ENCODE assay signal across 1 cellular context in the genomic region with DNA sequence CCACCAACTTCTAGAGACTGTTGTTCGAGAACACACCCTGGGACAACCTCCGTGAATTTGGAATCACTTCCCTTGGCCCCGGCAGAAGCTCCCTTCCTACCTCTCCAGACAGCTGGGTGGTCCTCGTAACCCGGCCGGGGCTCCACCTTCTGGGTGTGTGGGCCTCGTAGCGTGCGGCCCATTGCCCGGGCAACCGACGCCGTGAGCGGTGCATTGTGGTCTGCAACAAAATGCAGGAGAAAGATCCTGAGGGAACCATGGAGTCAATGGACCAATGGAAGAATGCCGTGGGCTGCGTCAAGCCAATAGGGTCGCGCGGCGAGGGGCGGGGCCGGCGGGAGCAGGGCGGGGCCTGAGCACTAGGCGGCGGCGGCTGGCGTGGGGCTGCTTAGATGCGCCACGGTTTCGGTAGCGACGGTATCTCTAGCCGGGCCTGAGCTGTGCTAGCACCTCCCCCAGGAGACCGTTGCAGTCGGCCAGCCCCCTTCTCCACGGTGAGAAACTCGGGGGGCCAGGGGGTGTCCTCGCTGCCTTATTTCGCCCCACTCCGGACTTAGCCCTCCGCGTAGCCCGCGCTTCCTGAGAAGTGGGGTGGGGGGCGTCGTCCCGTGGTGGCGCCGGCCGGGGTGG.
TF ChIP-seq lines count a peak whose summit lies in the region.

A gene (plus strand): TSS at position 391 of the 630 bp plus-strand sequence. CDS start 309 bp downstream, outside the sequence.

TF ChIP-seq in WTC11, 78 proteins besides CTCF, POLR2A, EP300 and RAD21 (continued from another document):
- TF ChIP-seq, protein P1, sequence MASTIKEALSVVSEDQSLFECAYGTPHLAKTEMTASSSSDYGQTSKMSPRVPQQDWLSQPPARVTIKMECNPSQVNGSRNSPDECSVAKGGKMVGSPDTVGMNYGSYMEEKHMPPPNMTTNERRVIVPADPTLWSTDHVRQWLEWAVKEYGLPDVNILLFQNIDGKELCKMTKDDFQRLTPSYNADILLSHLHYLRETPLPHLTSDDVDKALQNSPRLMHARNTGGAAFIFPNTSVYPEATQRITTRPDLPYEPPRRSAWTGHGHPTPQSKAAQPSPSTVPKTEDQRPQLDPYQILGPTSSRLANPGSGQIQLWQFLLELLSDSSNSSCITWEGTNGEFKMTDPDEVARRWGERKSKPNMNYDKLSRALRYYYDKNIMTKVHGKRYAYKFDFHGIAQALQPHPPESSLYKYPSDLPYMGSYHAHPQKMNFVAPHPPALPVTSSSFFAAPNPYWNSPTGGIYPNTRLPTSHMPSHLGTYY (CRISPR knock-in tag; IDR thresholded peaks at IDR 0.05): no peak
- TF ChIP-seq SP1 (CRISPR knock-in tag; conservative IDR thresholded peaks at IDR 0.05) (peak; percentile 96), ZNF232 (CRISPR knock-in tag; IDR thresholded peaks at IDR 0.05) (peak; percentile 86; the same call in 1 of the 2 replicates), IRF2 (CRISPR knock-in tag; IDR thresholded peaks at IDR 0.05; ENCODE audit: borderline replicate concordance, low read depth) (no peak), FOXK1 (CRISPR knock-in tag; IDR thresholded peaks at IDR 0.05) (peak; percentile 70; the same call in 1 of the 2 replicates), GABPB1 (CRISPR knock-in tag; IDR thresholded peaks at IDR 0.05) (peak; percentile 50; the same call in 1 of the 2 replicates), ESRRA (CRISPR knock-in tag; IDR thresholded peaks at IDR 0.05; ENCODE audit: borderline replicate concordance) (0 out of 2 replicates have a peak, but pooled peaks have one; percentile 22), ETV6 (CRISPR knock-in tag; IDR thresholded peaks at IDR 0.05) (peak; percentile 92), FOXP1 (CRISPR knock-in tag; IDR thresholded peaks at IDR 0.05; ENCODE audit: borderline replicate concordance) (peak; percentile 83), JAZF1 (CRISPR knock-in tag; IDR thresholded peaks at IDR 0.05) (no peak), TEAD4 (CRISPR knock-in tag; IDR thresholded peaks at IDR 0.05) (0 out of 2 replicates have a peak, but pooled peaks have one; percentile 39)
- TF ChIP-seq, protein P2, sequence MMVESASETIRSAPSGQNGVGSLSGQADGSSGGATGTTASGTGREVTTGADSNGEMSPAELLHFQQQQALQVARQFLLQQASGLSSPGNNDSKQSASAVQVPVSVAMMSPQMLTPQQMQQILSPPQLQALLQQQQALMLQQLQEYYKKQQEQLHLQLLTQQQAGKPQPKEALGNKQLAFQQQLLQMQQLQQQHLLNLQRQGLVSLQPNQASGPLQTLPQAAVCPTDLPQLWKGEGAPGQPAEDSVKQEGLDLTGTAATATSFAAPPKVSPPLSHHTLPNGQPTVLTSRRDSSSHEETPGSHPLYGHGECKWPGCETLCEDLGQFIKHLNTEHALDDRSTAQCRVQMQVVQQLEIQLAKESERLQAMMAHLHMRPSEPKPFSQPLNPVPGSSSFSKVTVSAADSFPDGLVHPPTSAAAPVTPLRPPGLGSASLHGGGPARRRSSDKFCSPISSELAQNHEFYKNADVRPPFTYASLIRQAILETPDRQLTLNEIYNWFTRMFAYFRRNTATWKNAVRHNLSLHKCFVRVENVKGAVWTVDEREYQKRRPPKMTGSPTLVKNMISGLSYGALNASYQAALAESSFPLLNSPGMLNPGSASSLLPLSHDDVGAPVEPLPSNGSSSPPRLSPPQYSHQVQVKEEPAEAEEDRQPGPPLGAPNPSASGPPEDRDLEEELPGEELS (CRISPR knock-in tag; IDR thresholded peaks at IDR 0.05): 0 out of 2 replicates have a peak, but pooled peaks have one; percentile 90
- TF ChIP-seq, protein P3, sequence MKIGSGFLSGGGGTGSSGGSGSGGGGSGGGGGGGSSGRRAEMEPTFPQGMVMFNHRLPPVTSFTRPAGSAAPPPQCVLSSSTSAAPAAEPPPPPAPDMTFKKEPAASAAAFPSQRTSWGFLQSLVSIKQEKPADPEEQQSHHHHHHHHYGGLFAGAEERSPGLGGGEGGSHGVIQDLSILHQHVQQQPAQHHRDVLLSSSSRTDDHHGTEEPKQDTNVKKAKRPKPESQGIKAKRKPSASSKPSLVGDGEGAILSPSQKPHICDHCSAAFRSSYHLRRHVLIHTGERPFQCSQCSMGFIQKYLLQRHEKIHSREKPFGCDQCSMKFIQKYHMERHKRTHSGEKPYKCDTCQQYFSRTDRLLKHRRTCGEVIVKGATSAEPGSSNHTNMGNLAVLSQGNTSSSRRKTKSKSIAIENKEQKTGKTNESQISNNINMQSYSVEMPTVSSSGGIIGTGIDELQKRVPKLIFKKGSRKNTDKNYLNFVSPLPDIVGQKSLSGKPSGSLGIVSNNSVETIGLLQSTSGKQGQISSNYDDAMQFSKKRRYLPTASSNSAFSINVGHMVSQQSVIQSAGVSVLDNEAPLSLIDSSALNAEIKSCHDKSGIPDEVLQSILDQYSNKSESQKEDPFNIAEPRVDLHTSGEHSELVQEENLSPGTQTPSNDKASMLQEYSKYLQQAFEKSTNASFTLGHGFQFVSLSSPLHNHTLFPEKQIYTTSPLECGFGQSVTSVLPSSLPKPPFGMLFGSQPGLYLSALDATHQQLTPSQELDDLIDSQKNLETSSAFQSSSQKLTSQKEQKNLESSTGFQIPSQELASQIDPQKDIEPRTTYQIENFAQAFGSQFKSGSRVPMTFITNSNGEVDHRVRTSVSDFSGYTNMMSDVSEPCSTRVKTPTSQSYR (CRISPR knock-in tag; IDR thresholded peaks at IDR 0.05): no peak
- TF ChIP-seq, protein P4, sequence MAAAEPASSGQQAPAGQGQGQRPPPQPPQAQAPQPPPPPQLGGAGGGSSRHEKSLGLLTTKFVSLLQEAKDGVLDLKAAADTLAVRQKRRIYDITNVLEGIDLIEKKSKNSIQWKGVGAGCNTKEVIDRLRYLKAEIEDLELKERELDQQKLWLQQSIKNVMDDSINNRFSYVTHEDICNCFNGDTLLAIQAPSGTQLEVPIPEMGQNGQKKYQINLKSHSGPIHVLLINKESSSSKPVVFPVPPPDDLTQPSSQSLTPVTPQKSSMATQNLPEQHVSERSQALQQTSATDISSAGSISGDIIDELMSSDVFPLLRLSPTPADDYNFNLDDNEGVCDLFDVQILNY (CRISPR knock-in tag; IDR thresholded peaks at IDR 0.05): peak; percentile 14; the same call in 1 of the 2 replicates
TF ChIP-seq in WTC11: peak in this region for 20.
